In the genomic region with DNA sequence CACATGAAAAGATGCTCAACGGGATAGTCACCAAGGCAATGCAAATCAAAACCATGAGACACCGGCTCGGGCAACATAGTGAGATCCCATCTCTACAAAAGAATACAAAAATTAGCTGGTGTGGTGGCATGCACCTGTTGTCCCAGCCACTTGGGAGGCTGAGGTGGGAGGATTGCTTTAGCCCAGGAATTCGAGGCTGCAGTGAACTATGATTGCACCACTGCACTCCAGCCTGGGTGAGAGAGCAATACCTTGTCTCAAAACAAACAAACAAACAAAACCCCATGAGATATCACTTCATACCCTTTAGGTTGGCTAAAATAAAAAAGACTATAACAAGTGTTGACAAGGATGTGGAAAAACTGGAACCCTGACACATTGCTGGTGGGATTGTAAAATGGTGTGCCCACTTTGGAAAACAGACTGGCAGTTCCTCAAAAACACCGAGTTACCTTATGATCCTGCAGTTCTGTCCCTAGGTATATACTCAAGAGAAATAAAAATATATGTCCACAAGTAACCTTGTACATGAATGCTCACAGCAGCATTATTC, we compare ENCODE assay signal across 1 cellular context.
TF ChIP-seq lines count a peak whose summit lies in the region.

No MANE protein-coding gene starts in this region.

TF ChIP-seq in HEK293, 187 proteins besides CTCF, POLR2A, EP300 and RAD21 (continued from another document):
- TF ChIP-seq ZNF449 (tag by site-specific recombination; IDR thresholded peaks at IDR 0.05) (no peak), MEIS1 (CRISPR knock-in tag; IDR thresholded peaks at IDR 0.05; ENCODE audit: borderline replicate concordance) (no peak), ZNF580 (tag by site-specific recombination; IDR thresholded peaks at IDR 0.05) (peak; percentile 67), ZNF530 (tag by site-specific recombination; IDR thresholded peaks at IDR 0.05; ENCODE audit: low read depth) (no peak), ZNF280D (tag by site-specific recombination; IDR thresholded peaks at IDR 0.05) (peak; percentile 86; the same call in 1 of the 2 replicates), ZNF121 (tag by site-specific recombination; IDR thresholded peaks at IDR 0.05) (no peak), SCRT2 (tag by site-specific recombination; IDR thresholded peaks at IDR 0.05) (peak; percentile 73)
